ENCODE assay signal across 8 cellular contexts in the genomic region with DNA sequence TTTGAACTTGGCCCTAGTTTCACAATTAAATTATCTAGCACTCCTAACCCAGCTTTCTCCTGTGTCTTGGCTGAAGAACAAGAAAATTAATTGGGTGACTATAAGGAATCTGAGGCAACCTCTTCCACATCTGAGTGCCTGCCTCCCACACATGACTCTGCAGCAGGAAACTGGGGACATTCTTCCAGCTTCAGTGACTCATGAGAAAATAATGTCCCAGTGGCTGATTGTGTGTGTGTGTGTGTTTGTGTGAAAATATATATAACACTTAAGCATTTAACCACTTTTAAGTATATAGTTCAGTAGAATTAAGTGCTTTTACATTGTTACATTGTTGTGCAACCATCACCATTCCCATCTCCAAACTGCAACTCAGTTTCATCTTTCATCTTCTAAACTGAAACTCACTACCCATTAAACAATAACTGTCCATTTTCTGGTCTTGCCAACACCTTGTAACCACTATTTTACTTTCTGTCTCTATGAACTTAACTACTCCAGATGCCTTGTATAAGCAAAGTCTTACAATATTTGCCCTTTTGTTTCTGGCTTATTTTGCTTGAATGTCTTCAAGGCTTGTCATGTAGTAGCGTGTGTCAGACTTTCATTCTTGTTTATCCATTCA. TPM values are rescaled to one million over a fixed set of nuclear protein-coding genes. Genes with fewer than 3 reads are reported as not detected.
DNase-seq lines count a peak whose midpoint lies in the region; ATAC-seq and FAIRE-seq lines count a peak whose summit lies in the region.

No MANE protein-coding gene starts in this region.

- H2AK5ac ChIP-seq in trophoblast cell (ENCODE audit: low read length), result no peak overlapping the region

- ATAC-seq in HG03039 (IDR thresholded peaks at IDR 0.05; ENCODE audit: unreplicated experiment), result no peak

- DNase-seq in Daoy (ENCODE audit: low read depth) (peak; percentile 91), RCC 7860 (ENCODE audit: low spot score) (peak; percentile 90), fibroblast of peridontal ligament (ENCODE audit: extremely low read depth) (peak; percentile 88), trophoblast cell (peak in 1 of 2 donors; percentile 43), T-helper 1 cell (no peak)
- no peak for DNase-seq in effector memory CD4-positive, alpha-beta T cell
- no peak for DNase-seq in stimulated activated CD4-positive, alpha-beta T cell treated with anti-CD3 and anti-CD28 coated beads, Interleukin-15, amount 100 ng/mL, for 24 hours

- H3K4me2 ChIP-seq in trophoblast cell (ENCODE audit: low read length), result no peak overlapping the region

- H2AFZ ChIP-seq in trophoblast cell (ENCODE audit: insufficient read depth, low read length, poor library complexity), result no peak overlapping the region

- H2BK5ac ChIP-seq in trophoblast cell (ENCODE audit: low read depth, low read length, poor library complexity), result no peak overlapping the region

- peak overlapping the region; percentile 21 for H3K27ac ChIP-seq in trophoblast cell (ENCODE audit: low read depth, low read length)
- no peak overlapping the region for H3K27ac ChIP-seq in effector memory CD4-positive, alpha-beta T cell (ENCODE audit: insufficient read depth, low read length, poor library complexity, severe bottlenecking)

- no peaks in the 10 kb centered on the region for H3K36me3 ChIP-seq in trophoblast cell (ENCODE audit: control insufficient read depth in 1 of 2, insufficient read depth in 2 of 2, low read length in 2 of 2)
- H3K36me3 ChIP-seq in effector memory CD4-positive, alpha-beta T cell (ENCODE audit: control insufficient read depth, insufficient read depth, low read length), result peaks cover 93% of the 10 kb centered on the region

- WGBS in trophoblast cell (ENCODE audit: extremely low coverage, insufficient coverage, insufficient read length), result no CpG with 5 or more reads among the region's 1 CpG

- no peak overlapping the region for H3K23ac ChIP-seq in trophoblast cell (ENCODE audit: low read length)

- H4K8ac ChIP-seq in trophoblast cell (ENCODE audit: low read depth, low read length), result no peak overlapping the region

- H3K27me3 ChIP-seq in trophoblast cell (ENCODE audit: insufficient read depth, low read length), result no peaks in the 10 kb centered on the region
- H3K27me3 ChIP-seq in effector memory CD4-positive, alpha-beta T cell (replicated peaks; ENCODE audit: control insufficient read depth, insufficient read depth, low read length, poor library complexity, severe bottlenecking), result no peaks in the 10 kb centered on the region

- no peak overlapping the region for H3K14ac ChIP-seq in trophoblast cell (ENCODE audit: low read length)

- H2BK12ac ChIP-seq in trophoblast cell (ENCODE audit: low read length), result no peak overlapping the region

- H4K91ac ChIP-seq in trophoblast cell (ENCODE audit: low read depth, low read length), result no peak overlapping the region

- no peaks in the 10 kb centered on the region for H3K79me2 ChIP-seq in trophoblast cell (ENCODE audit: control insufficient read depth, insufficient read depth, low read length, poor library complexity)

- H3K4me1 ChIP-seq in trophoblast cell (ENCODE audit: control insufficient read depth in 1 of 2, insufficient read depth in 2 of 2, low read length in 2 of 2), result peaks cover 7 to 15% of the 10 kb centered on the region in 2 experiments
- peaks cover 17% of the 10 kb centered on the region for H3K4me1 ChIP-seq in effector memory CD4-positive, alpha-beta T cell (ENCODE audit: control insufficient read depth, insufficient read depth, low read length, poor library complexity, severe bottlenecking)

- FAIRE-seq in RCC 7860 (lab: Jason Lieb, UNC), result peak; percentile 97

- no peak overlapping the region for H3K4me3 ChIP-seq in trophoblast cell (ENCODE audit: low read depth, low read length)
- no peak overlapping the region for H3K4me3 ChIP-seq in effector memory CD4-positive, alpha-beta T cell (ENCODE audit: insufficient read depth, low read depth, low read length, poor library complexity, severe bottlenecking)

- no peak overlapping the region for H3K18ac ChIP-seq in trophoblast cell (ENCODE audit: low read length)

- H3K79me1 ChIP-seq in trophoblast cell (ENCODE audit: low read length), result peaks cover 4% of the 10 kb centered on the region

- peaks cover 2% of the 10 kb centered on the region for H3K9me3 ChIP-seq in trophoblast cell (ENCODE audit: insufficient read depth, low read depth, low read length)
- no peaks in the 10 kb centered on the region for H3K9me3 ChIP-seq in effector memory CD4-positive, alpha-beta T cell (ENCODE audit: control insufficient read depth, low read length)

- H3K4ac ChIP-seq in trophoblast cell (ENCODE audit: low read depth, low read length), result no peak overlapping the region

- no peak overlapping the region for H4K12ac ChIP-seq in trophoblast cell (ENCODE audit: low read depth, low read length)

- H3K9ac ChIP-seq in trophoblast cell (ENCODE audit: low read length), result no peak overlapping the region

- H2BK120ac ChIP-seq in trophoblast cell (ENCODE audit: insufficient read depth, low read length, poor library complexity), result no peak overlapping the region

RNA-seq across cellular contexts. Expression of gene TRIM38, which starts 8.7 kb away (rescaled TPM):
- total RNA-seq in Daoy (2014; rRNA removed; shearing (Covaris generic)), result 5.0 and 5.4 TPM in 2 replicates
- polyA plus RNA-seq in trophoblast cell (2013), result 1.2 and 1.3 TPM in 2 replicates

RNA-seq across cellular contexts. Expression of gene SLC17A2, which starts 40.8 kb away (rescaled TPM):
- not detected in 2 replicates for total RNA-seq in Daoy (2014; rRNA removed; shearing (Covaris generic))
- 0.21 and 0.28 TPM in 2 replicates for polyA plus RNA-seq in trophoblast cell (2013)

Comparison
In these comparisons a context has a peak if more than half of its experiments do, and no peak if none do; other contexts are left out.
1. DNase-seq: peak in Daoy (single experiment), RCC 7860 (single experiment) and fibroblast of peridontal ligament (single experiment); none in effector memory CD4-positive, alpha-beta T cell (0 of 3), T-helper 1 cell (0 of 5) and stimulated activated CD4-positive, alpha-beta T cell treated with anti-CD3 and anti-CD28 coated beads, Interleukin-15, amount 100 ng/mL, for 24 hours (single experiment).